Comparison of ENCODE assay signal across 18 cellular contexts in genomic region chr1:238143038-238143437, GRCh38.
DNase-seq lines count a peak whose midpoint lies in the region; ATAC-seq, FAIRE-seq and TF ChIP-seq lines count a peak whose summit lies in the region.
"Had no signal": no experiment of that assay in that cellular context is flagged by ENCODE, and none has a peak within 500 bp of the region (broad histone marks: within the 10 kb centered on the region; RNA-seq: fewer than 3 reads in every experiment).

No MANE protein-coding gene starts in this region.

- no peak for TF ChIP-seq POLR2A in A549 (IDR thresholded peaks at IDR 0.05; ENCODE audit: low read length)

- H3K4me2 ChIP-seq in A549 (no peak overlapping the region), hepatocyte (no peak overlapping the region)

- H3K36me3 ChIP-seq in bronchial epithelial cell (ENCODE audit: control insufficient read depth, insufficient read depth, low read length): no peaks in the 10 kb centered on the region
- no peaks in the 10 kb centered on the region for H3K36me3 ChIP-seq in hepatocyte (replicated peaks; ENCODE audit: insufficient read depth, low read depth)

- POLR2A ChIA-PET in A549 (lab: Yijun Ruan, JAX): no interaction called here
- POLR2A ChIA-PET in HEK293T (lab: Yijun Ruan, JAX): no interaction called here

- H3K9me3 ChIP-seq in A549: no peaks in the 10 kb centered on the region
- no peaks in the 10 kb centered on the region for H3K9me3 ChIP-seq in hepatocyte (ENCODE audit: low read depth)

- ATAC-seq in A549 (no peak), GM18519 (IDR thresholded peaks at IDR 0.05; ENCODE audit: low FRiP score, unreplicated experiment) (no peak)

- no peak for DNase-seq in A549 (ENCODE audit: low read depth in 1 of 2, low spot score in 1 of 2)
- no peak for DNase-seq in HEK293T (ENCODE audit: extremely low spot score)
- peak; percentile 1 for DNase-seq in bronchial epithelial cell (ENCODE audit: low read depth)
- peak; percentile 24 for DNase-seq in hepatocyte (ENCODE audit: low spot score)
- DNase-seq in NCI-H446 (lab: John Stamatoyannopoulos, UW): no peak
- no peak for DNase-seq in AG20443 (ENCODE audit: low spot score)
- DNase-seq: ACHN; AML-193; CD4-positive, alpha-beta T cell; DMS79 treated with DMSO at 0.1 percent for 48 hours; GF-D8; GM23248; HCEC 1CT; HFFc6 had no signal

- H3K4me1 ChIP-seq in A549 (no peaks in the 10 kb centered on the region), hepatocyte (ENCODE audit: insufficient read depth) (no peaks in the 10 kb centered on the region)

- CTCF ChIA-PET in A549 (lab: Yijun Ruan, JAX) (no interaction called here), HEK293T (lab: Yijun Ruan, JAX) (no interaction called here)

- TF ChIP-seq EP300 in A549 (IDR thresholded peaks at IDR 0.05): no peak

- no peaks in the 10 kb centered on the region for H4K20me1 ChIP-seq in hepatocyte (ENCODE audit: insufficient read depth, poor library complexity, severe bottlenecking)

- H3K27me3 ChIP-seq in bronchial epithelial cell (ENCODE audit: control insufficient read depth, insufficient read depth, low read length): no peaks in the 10 kb centered on the region
- no peaks in the 10 kb centered on the region for H3K27me3 ChIP-seq in hepatocyte

- H3K79me2 ChIP-seq in hepatocyte: no peaks in the 10 kb centered on the region

- no peak for FAIRE-seq in A549 (lab: Jason Lieb, UNC)
- FAIRE-seq in bronchial epithelial cell (lab: Jason Lieb, UNC): no peak
- FAIRE-seq: GM19239, H54 had no signal

- no peaks in the 10 kb centered on the region for H3K9me2 ChIP-seq in hepatocyte (replicated peaks; ENCODE audit: insufficient read depth)

- WGBS in A549 (ENCODE audit: missing lambda C conversion rate): 2% methylated on average over 3 of the region's 3 CpGs
- WGBS in hepatocyte (ENCODE audit: low lambda C conversion rate, missing lambda C conversion rate): 78% methylated on average over 3 of the region's 3 CpGs

- H3K27ac ChIP-seq in A549 (no peak overlapping the region), hepatocyte (no peak overlapping the region)
- H3K27ac ChIP-seq: C4-2B, GM23248 had no signal

- no peak overlapping the region for H2AFZ ChIP-seq in hepatocyte
- H2AFZ ChIP-seq: GM23248 had no signal

- H3K4me3 ChIP-seq in A549 (no peak overlapping the region), bronchial epithelial cell (ENCODE audit: low read depth, low read length) (no peak overlapping the region), hepatocyte (no peak overlapping the region)
- H3K4me3 ChIP-seq: GM23248 had no signal

- TF ChIP-seq CTCF in A549 (IDR thresholded peaks at IDR 0.05) (no peak), bronchial epithelial cell (IDR thresholded peaks at IDR 0.05; ENCODE audit: insufficient read depth, low read length, severe bottlenecking) (no peak), hepatocyte (IDR thresholded peaks at IDR 0.05; ENCODE audit: poor library complexity) (no peak)

- no peak for TF ChIP-seq RAD21 in A549 (conservative IDR thresholded peaks at IDR 0.05 in 1 of 2, IDR thresholded peaks at IDR 0.05 in 1 of 2)

TF ChIP-seq in A549, 52 proteins besides CTCF, POLR2A, EP300 and RAD21:
- TF ChIP-seq USF2 (IDR thresholded peaks at IDR 0.05) (peak; percentile 53), KDM5A (IDR thresholded peaks at IDR 0.05) (no peak)

TF ChIP-seq in HEK293T, 16 proteins besides CTCF, POLR2A, EP300 and RAD21:
- TF ChIP-seq L3MBTL2 (conservative IDR thresholded peaks at IDR 0.05): peak; percentile 4; the same call in 1 of the 2 replicates
- no peak for TF ChIP-seq NFRKB (IDR thresholded peaks at IDR 0.05)

Comparison
In these comparisons a context has a peak if more than half of its experiments do, and no peak if none do; other contexts are left out.
1. DNase-seq: peak in bronchial epithelial cell (single experiment) and hepatocyte (single experiment); none in A549 (0 of 2), HEK293T (single experiment), NCI-H446 (0 of 2) and AG20443 (single experiment).